In the genomic region with DNA sequence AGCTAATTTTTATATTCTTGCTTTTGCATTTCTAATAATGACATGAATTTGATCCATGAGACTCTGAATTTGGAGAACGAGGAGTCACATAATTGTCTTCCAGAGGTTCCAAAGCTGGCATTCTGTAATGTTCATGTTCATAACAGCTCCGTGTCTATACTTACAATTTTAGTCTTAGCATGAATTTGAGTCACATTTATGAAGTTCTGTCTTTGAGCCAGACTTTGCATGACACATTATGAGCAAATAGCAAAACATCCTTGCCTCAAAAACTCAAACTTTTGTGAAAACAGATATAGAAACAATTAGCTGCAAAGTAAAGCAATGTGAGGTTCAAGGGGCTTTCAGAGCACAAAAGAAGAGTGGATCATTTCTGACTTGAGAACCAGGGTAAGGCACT, we compare ENCODE assay signal across 15 cellular contexts. TPM values are rescaled to one million over a fixed set of nuclear protein-coding genes. Genes with fewer than 3 reads are reported as not detected.
DNase-seq lines count a peak whose midpoint lies in the region; ATAC-seq and TF ChIP-seq lines count a peak whose summit lies in the region.
"Had no signal": no experiment of that assay in that cellular context is flagged by ENCODE, and none has a peak within 500 bp of the region (broad histone marks: within the 10 kb centered on the region; RNA-seq: fewer than 3 reads in every experiment).

No MANE protein-coding gene starts in this region.

- no peak overlapping the region for H3K27ac Mint-ChIP-seq in progenitor cell of endocrine pancreas
- H3K27ac Mint-ChIP-seq: stimulated activated effector memory CD8-positive, alpha-beta T cell treated with anti-CD3 and anti-CD28 coated beads, Interleukin-12 subunit alpha, Interleukin-12 subunit beta, amount 100 ng/mL, for 72 hours; type B pancreatic cell had no signal

- H3K36me3 ChIP-seq in ACC112 (ENCODE audit: insufficient read depth, low read length) = no peaks in the 10 kb centered on the region
- H3K36me3 ChIP-seq: SJSA1 had no signal

- no peaks in the 10 kb centered on the region for H3K79me2 ChIP-seq in ACC112 (ENCODE audit: control insufficient read depth, insufficient read depth, low read length, unreplicated experiment)

- H3K4me3 Mint-ChIP-seq in progenitor cell of endocrine pancreas (ENCODE audit: low read depth) = no peak overlapping the region
- H3K4me3 Mint-ChIP-seq: stimulated activated effector memory CD8-positive, alpha-beta T cell treated with anti-CD3 and anti-CD28 coated beads, Interleukin-12 subunit alpha, Interleukin-12 subunit beta, amount 100 ng/mL, for 72 hours; type B pancreatic cell had no signal

- no peak for TF ChIP-seq CTCF in foreskin fibroblast (IDR thresholded peaks at IDR 0.05; ENCODE audit: low read depth, low read length)
- TF ChIP-seq CTCF in progenitor cell of endocrine pancreas (IDR thresholded peaks at IDR 0.05; ENCODE audit: unreplicated experiment) = no peak

- peaks cover 22% of the 10 kb centered on the region for H3K4me1 ChIP-seq in ACC112 (ENCODE audit: control insufficient read depth, insufficient read depth, low read length, unreplicated experiment)

- no peak for ATAC-seq in HG02759 (IDR thresholded peaks at IDR 0.05; ENCODE audit: unreplicated experiment)
- ATAC-seq: stimulated activated effector memory CD8-positive, alpha-beta T cell treated with anti-CD3 and anti-CD28 coated beads, Interleukin-12 subunit alpha, Interleukin-12 subunit beta, amount 100 ng/mL, for 72 hours had no signal

- peak overlapping the region; percentile 8 for H2AFZ ChIP-seq in ACC112 (ENCODE audit: low read length, unreplicated experiment)

- no peaks in the 10 kb centered on the region for H3K27me3 ChIP-seq in ACC112 (ENCODE audit: insufficient read depth, low read length)
- H3K27me3 ChIP-seq: SJSA1 had no signal

- H3K4me1 Mint-ChIP-seq in progenitor cell of endocrine pancreas (ENCODE audit: low read depth) = peaks cover 17% of the 10 kb centered on the region
- H3K4me1 Mint-ChIP-seq: stimulated activated effector memory CD8-positive, alpha-beta T cell treated with anti-CD3 and anti-CD28 coated beads, Interleukin-12 subunit alpha, Interleukin-12 subunit beta, amount 100 ng/mL, for 72 hours had no signal

- H3K27ac ChIP-seq in ACC112 (ENCODE audit: low read depth, low read length) = peak overlapping the region; percentile 70
- H3K27ac ChIP-seq: SJSA1 had no signal

- intact Hi-C loops in posterior cingulate gyrus (cut with DNase I) = no loop called here

- no peaks in the 10 kb centered on the region for H3K36me3 Mint-ChIP-seq in progenitor cell of endocrine pancreas (ENCODE audit: insufficient read depth)
- H3K36me3 Mint-ChIP-seq: stimulated activated effector memory CD8-positive, alpha-beta T cell treated with anti-CD3 and anti-CD28 coated beads, Interleukin-12 subunit alpha, Interleukin-12 subunit beta, amount 100 ng/mL, for 72 hours; type B pancreatic cell had no signal

- H3K4me3 ChIP-seq in ACC112 (ENCODE audit: low read depth, low read length) (peak overlapping the region; percentile 39), foreskin fibroblast (ENCODE audit: low read depth in 1 of 2, low read length in 2 of 2) (peak overlapping the region; percentile 3 to 7)
- H3K4me3 ChIP-seq: SJSA1 had no signal

- DNase-seq in HT1080 (ENCODE audit: low read depth) (peak; percentile 70), astrocyte of the hippocampus (ENCODE audit: low read depth, low spot score) (peak; percentile 20), foreskin fibroblast (peak; percentile 70 to 88), posterior cingulate gyrus (no peak), progenitor cell of endocrine pancreas (ENCODE audit: low spot score, unreplicated experiment) (no peak), NCI-H187 (lab: John Stamatoyannopoulos, UW) (no peak)
- DNase-seq: activated CD4-positive, alpha-beta T cell treated with anti-CD3 and anti-CD28 coated beads, Interleukin-2, amount 50 U/mL, for 48 hours; midbrain; NCI-H187 treated with DMSO at 0.1 percent for 48 hours; NCI-H510A had no signal

- H3K27me3 Mint-ChIP-seq in progenitor cell of endocrine pancreas = peaks cover 13% of the 10 kb centered on the region

- no peaks in the 10 kb centered on the region for H3K9me3 Mint-ChIP-seq in progenitor cell of endocrine pancreas (ENCODE audit: low read depth)
- H3K9me3 Mint-ChIP-seq: stimulated activated effector memory CD8-positive, alpha-beta T cell treated with anti-CD3 and anti-CD28 coated beads, Interleukin-12 subunit alpha, Interleukin-12 subunit beta, amount 100 ng/mL, for 72 hours; type B pancreatic cell had no signal

RNA-seq across cellular contexts. Expression of a gene that starts 44.5 kb away (rescaled TPM):
- 81.5 and 94.8 TPM in 2 replicates for total RNA-seq in HT1080 (2014; rRNA removed; shearing (Covaris generic))
- 126 and 132 TPM in 2 replicates for polyA plus RNA-seq in HT1080 (2015; cell fraction: cytosol; rRNA removed)
- polyA plus RNA-seq in HT1080 (2015; cell fraction: nucleus; rRNA removed) = 57.5 and 58.8 TPM in 2 replicates
- total RNA-seq in progenitor cell of endocrine pancreas = 9.4 and 9.9 TPM in 2 replicates

Comparison
In these comparisons a context has a peak if more than half of its experiments do, and no peak if none do; other contexts are left out.
1. DNase-seq: peak in HT1080 (single experiment), astrocyte of the hippocampus (single experiment) and foreskin fibroblast (2 of 2); none in posterior cingulate gyrus (0 of 10), progenitor cell of endocrine pancreas (single experiment) and NCI-H187 (0 of 2).